11 cellular contexts compared by ENCODE assay signal in genomic region chr9:86854898-86855523, GRCh38.
DNase-seq lines count a peak whose midpoint lies in the region; TF ChIP-seq lines count a peak whose summit lies in the region.
"Had no signal": no experiment of that assay in that cellular context is flagged by ENCODE, and none has a peak within 500 bp of the region (broad histone marks: within the 10 kb centered on the region; RNA-seq: fewer than 3 reads in every experiment).

No MANE protein-coding gene starts in this region.

- no peak overlapping the region for H3K4me3 ChIP-seq in uterus
- H3K4me3 ChIP-seq: esophagus muscularis mucosa had no signal

- H3K27ac ChIP-seq in uterus, result peak overlapping the region; percentile 1 to 53
- H3K27ac ChIP-seq: esophagus muscularis mucosa had no signal

- intact Hi-C loops in uterus (cut with DNase I; ENCODE audit: low total_unique reads), result no loop called here

- H3K27me3 ChIP-seq in uterus, result no peaks in the 10 kb centered on the region
- H3K27me3 ChIP-seq: esophagus muscularis mucosa had no signal

- no peak for TF ChIP-seq POLR2A in uterus (IDR thresholded peaks at IDR 0.05)

- peaks cover 0 to 9% of the 10 kb centered on the region in 2 donors for H3K4me1 ChIP-seq in uterus

- H3K36me3 ChIP-seq in uterus, result no peaks in the 10 kb centered on the region
- H3K36me3 ChIP-seq: esophagus muscularis mucosa had no signal

- no peaks in the 10 kb centered on the region for H3K9me3 ChIP-seq in uterus
- H3K9me3 ChIP-seq: esophagus muscularis mucosa had no signal

- DNase-seq in SIG-M5 treated with dmso at 0.1 percent for 504 hours (lab: John Stamatoyannopoulos, UW; ENCODE audit: unreplicated experiment) (peak; percentile 16), SIG-M5 (lab: John Stamatoyannopoulos, UW) (no peak), T1000 (lab: John Stamatoyannopoulos, UW) (peak; percentile 68), iPS-NIHi11 (ENCODE audit: low spot score) (peak; percentile 81), uterus (peak; percentile 46 to 64), ureter (ENCODE audit: low spot score) (no peak), GM19238 (ENCODE audit: insufficient read length, low spot score) (no peak), NAMALWA (ENCODE audit: low spot score) (no peak)
- DNase-seq: activated CD4-positive, alpha-beta T cell treated with anti-CD3 and anti-CD28 coated beads, Interleukin-2, amount 50 U/mL, for 48 hours; stimulated activated CD4-positive, alpha-beta T cell treated with anti-CD3 and anti-CD28 coated beads, Interleukin-1b, Interleukin-23, amount 100 ng/mL, for 48 hours had no signal

- no peak for TF ChIP-seq CTCF in uterus (IDR thresholded peaks at IDR 0.05)

Comparison
In these comparisons a context has a peak if more than half of its experiments do, and no peak if none do; other contexts are left out.
1. DNase-seq: peak in SIG-M5 treated with dmso at 0.1 percent for 504 hours (single experiment), T1000 (single experiment), iPS-NIHi11 (single experiment) and uterus (2 of 2); none in SIG-M5 (single experiment), ureter (single experiment), GM19238 (single experiment) and NAMALWA (single experiment).